Comparison of ENCODE assay signal across 8 cellular contexts in the genomic region with DNA sequence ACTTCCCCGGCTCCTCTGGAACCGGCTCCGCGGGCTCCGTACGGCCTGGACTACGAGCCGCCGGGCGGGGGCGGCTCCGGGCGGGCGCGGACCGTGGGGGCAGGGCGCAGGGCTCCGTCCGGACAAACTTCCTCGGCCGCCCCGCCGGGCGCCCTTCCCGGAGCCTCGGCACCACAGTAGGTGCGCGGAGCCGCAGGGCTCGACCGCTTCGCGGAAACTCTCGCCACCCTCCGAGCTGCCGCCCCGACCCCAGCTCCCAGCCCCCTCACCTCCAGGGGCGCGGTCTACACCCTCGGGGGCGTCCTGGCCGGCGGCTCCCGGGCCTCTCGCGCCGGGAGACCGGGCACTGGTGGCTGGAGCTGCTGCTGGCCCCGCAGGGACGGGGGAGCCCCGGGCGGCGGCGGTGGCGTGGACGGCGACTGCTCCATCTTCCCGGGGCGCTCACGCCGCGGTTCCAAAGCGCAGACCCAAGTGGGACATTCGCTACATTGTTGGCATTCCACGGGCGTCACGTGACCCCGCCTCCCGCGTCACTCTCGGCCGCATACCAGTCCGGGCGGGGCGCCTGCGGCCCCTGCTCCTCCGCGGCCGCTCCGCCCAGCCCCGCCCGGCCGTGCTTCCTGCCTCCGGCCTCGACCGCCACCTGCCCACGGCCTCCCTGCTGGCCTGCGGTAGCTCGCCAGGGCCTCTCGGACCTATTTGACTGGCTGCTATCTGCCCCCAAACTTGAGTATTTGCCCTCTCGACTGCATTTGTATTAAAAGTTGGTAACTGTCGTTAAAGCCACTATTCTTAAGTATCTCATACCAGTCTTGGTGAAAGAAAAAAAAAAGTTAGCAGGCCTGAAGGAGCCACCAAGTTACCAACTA. TPM values are rescaled to one million over a fixed set of nuclear protein-coding genes. Genes with fewer than 3 reads are reported as not detected.
DNase-seq lines count a peak whose midpoint lies in the region; ATAC-seq and TF ChIP-seq lines count a peak whose summit lies in the region.

A gene (minus strand): TSS at position 510 of the 869 bp plus-strand sequence. CDS start 15,560 bp downstream, outside the sequence.

- peak within 1 kb of the TSS; percentile 77 to 88 (median 83) for H3K4me3 Mint-ChIP-seq in brain

- TF ChIP-seq CTCF in brain (conservative IDR thresholded peaks at IDR 0.05): no peak

- peak; percentile 92 for ATAC-seq in GM21737 (IDR thresholded peaks at IDR 0.05; ENCODE audit: unreplicated experiment)

- peak within 1 kb of the TSS in 4 of 5 experiments; percentile 37 to 82 (median 63) for H3K27ac Mint-ChIP-seq in brain

- peak within 1 kb of the TSS; percentile 63 for H3K4me3 ChIP-seq in Jurkat, Clone E6-1 (ENCODE audit: low read length)

- peaks cover 36% of the 10 kb centered on the region for H3K27me3 Mint-ChIP-seq in brain

- H3K4me1 Mint-ChIP-seq in brain: peaks cover 39% of the 10 kb centered on the region

- peak; percentile 97 for DNase-seq in GM03348 (ENCODE audit: low spot score)
- DNase-seq in Jurkat, Clone E6-1 (ENCODE audit: low read depth, low spot score): peak; percentile 23
- peak; percentile 97 for DNase-seq in T1000 (lab: John Stamatoyannopoulos, UW)
- peak in 50 of 51 donors; percentile 21 to 93 (median 78) for DNase-seq in hypothalamus (lab: John Stamatoyannopoulos, UW)
- DNase-seq in putamen (ENCODE audit: low spot score): peak; percentile 80
- no peak for DNase-seq in DMS153 treated with DMSO at 0.1 percent for 48 hours (lab: John Stamatoyannopoulos, UW; ENCODE audit: unreplicated experiment)

- no peaks in the 10 kb centered on the region for H3K9me3 Mint-ChIP-seq in brain

- no peaks in the 10 kb centered on the region for H3K36me3 Mint-ChIP-seq in brain

RNA-seq across cellular contexts. Expression of the gene that starts here (rescaled TPM):
- 2.9 TPM for polyA plus RNA-seq in Jurkat, Clone E6-1 (2012; ENCODE audit: insufficient read depth, insufficient read length)
- 2.3 TPM for polyA plus RNA-seq in brain (ENCODE audit: insufficient read depth, low read depth, low replicate concordance)
